Comparison of ENCODE assay signal across 11 cellular contexts in genomic region chr20:49285813-49286494, GRCh38. TPM values are rescaled to one million over a fixed set of nuclear protein-coding genes. Genes with fewer than 3 reads are reported as not detected.
DNase-seq lines count a peak whose midpoint lies in the region; ATAC-seq and TF ChIP-seq lines count a peak whose summit lies in the region.
"Had no signal": no experiment of that assay in that cellular context is flagged by ENCODE, and none has a peak within 500 bp of the region (broad histone marks: within the 10 kb centered on the region; RNA-seq: fewer than 3 reads in every experiment).

No MANE protein-coding gene starts in this region.

- peak overlapping the region; percentile 23; the same call in 1 of the 2 replicates for H3K27ac ChIP-seq in KMS-11
- H3K27ac ChIP-seq: dorsolateral prefrontal cortex had no signal

- peaks cover 31% of the 10 kb centered on the region for H3K4me1 ChIP-seq in KMS-11 (ENCODE audit: low read depth, poor library complexity, severe bottlenecking)
- peaks cover 74% of the 10 kb centered on the region for H3K4me1 ChIP-seq in adipocyte (ENCODE audit: control insufficient read depth, insufficient read depth, low read length)

- H2AFZ ChIP-seq in KMS-11 (ENCODE audit: low read depth): no peak overlapping the region

- H3K4me3 ChIP-seq in GM12864 (ENCODE audit: low read depth, low read length) (peak overlapping the region; percentile 11; the same call in 1 of the 2 replicates), KMS-11 (IDR thresholded peaks at IDR 0.05; ENCODE audit: insufficient read depth, low read depth, low read length) (no peak overlapping the region), adipocyte (ENCODE audit: low read length) (peak overlapping the region; percentile 37)
- H3K4me3 ChIP-seq: prostate gland had no signal

- H4K20me1 ChIP-seq in KMS-11 (ENCODE audit: insufficient read depth): peaks cover 77% of the 10 kb centered on the region

- H3K9ac ChIP-seq in KMS-11 (no peak overlapping the region), adipocyte (ENCODE audit: low read length) (no peak overlapping the region)

- H3K9me3 Mint-ChIP-seq in neural crest cell: peaks cover 2% of the 10 kb centered on the region

- peaks cover 70% of the 10 kb centered on the region for H3K4me1 Mint-ChIP-seq in neural crest cell

- H3K36me3 Mint-ChIP-seq in neural crest cell (ENCODE audit: low read depth): peaks cover 81% of the 10 kb centered on the region

- TF ChIP-seq CTCF in GM12864 (IDR thresholded peaks at IDR 0.05; ENCODE audit: low read depth, low read length, missing control alignments) (no peak), KMS-11 (conservative IDR thresholded peaks at IDR 0.05; ENCODE audit: low read depth, low read length) (no peak), neural crest cell (conservative IDR thresholded peaks at IDR 0.05) (no peak)

- H3K4me2 ChIP-seq in KMS-11: no peak overlapping the region

- peaks cover 21% of the 10 kb centered on the region for H3K9me3 ChIP-seq in adipocyte (ENCODE audit: control insufficient read depth, low read length)
- H3K9me3 ChIP-seq: prostate gland had no signal

- no peak for ATAC-seq in GM19455 (IDR thresholded peaks at IDR 0.05; ENCODE audit: unreplicated experiment)
- ATAC-seq: Right ventricle myocardium inferior had no signal

- H3K79me2 ChIP-seq in KMS-11 (ENCODE audit: insufficient read depth, low read depth): peaks cover 62% of the 10 kb centered on the region

- H3K27ac Mint-ChIP-seq in neural crest cell (ENCODE audit: unreplicated experiment): no peak overlapping the region

- H3K4me3 Mint-ChIP-seq in neural crest cell: peak overlapping the region; percentile 97

- H3K36me3 ChIP-seq in KMS-11 (ENCODE audit: insufficient read depth) (peaks cover 79% of the 10 kb centered on the region), adipocyte (ENCODE audit: control insufficient read depth, insufficient read depth, low read length, severe bottlenecking) (peaks cover 99% of the 10 kb centered on the region)

- H3K27me3 Mint-ChIP-seq in neural crest cell (ENCODE audit: low read depth): peaks cover 25% of the 10 kb centered on the region

- H3K27me3 ChIP-seq in KMS-11 (ENCODE audit: insufficient read depth, low read depth): no peaks in the 10 kb centered on the region
- no peaks in the 10 kb centered on the region for H3K27me3 ChIP-seq in adipocyte (replicated peaks; ENCODE audit: control insufficient read depth, insufficient read depth, low read length)
- H3K27me3 ChIP-seq: dorsolateral prefrontal cortex had no signal

- no peak for DNase-seq in GM12864 (ENCODE audit: low read depth)
- no peak for DNase-seq in adipocyte (ENCODE audit: low read depth)
- no peak for DNase-seq in neural crest cell (ENCODE audit: low read depth, low spot score)
- no peak for DNase-seq in A172 (ENCODE audit: low spot score)
- no peak for DNase-seq in GM19238 (ENCODE audit: insufficient read length, low spot score)
- DNase-seq: dorsolateral prefrontal cortex, NCI-H1694 treated with DMSO at 0.1 percent for 48 hours had no signal

RNA-seq across cellular contexts. Expression of gene ZNFX1, which starts 8.1 kb away (rescaled TPM):
- total RNA-seq in neural crest cell: 10.0 and 10.4 TPM in 2 replicates
- total RNA-seq in A172 (2014; rRNA removed; shearing (Covaris generic)): 33.8 and 34.2 TPM in 2 replicates
